ENCODE assay signal across 9 cellular contexts in the genomic region with DNA sequence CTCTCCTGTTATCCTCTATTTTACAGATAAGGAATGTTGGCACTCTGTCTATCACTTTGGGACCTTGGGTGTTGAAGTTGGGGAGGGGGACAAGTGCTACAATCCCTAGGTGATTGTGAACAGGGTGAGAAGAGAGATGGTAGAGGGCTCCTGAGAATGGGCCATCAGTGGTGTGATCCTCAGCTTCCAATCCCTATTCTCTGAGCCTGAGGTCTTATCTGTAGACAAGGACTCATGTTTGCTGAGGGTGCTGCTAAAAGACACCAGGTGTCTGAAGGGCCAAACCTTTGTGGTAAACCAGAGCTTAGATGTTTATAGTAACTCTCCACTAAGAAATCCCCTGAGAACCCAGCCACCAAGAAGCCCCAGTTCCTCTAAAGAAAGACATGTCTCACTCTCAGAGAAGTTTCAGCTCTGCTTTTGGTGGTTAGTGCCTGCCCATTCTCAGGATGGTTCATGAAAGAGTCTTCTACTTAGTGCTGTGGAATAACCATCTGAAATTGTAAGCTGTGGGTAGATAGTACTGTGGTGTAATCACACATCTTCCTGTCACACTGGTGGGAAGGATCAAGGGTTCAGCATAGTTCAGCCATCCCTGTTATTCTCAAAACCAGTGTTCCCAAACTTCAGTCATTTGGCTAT. TPM values are rescaled to one million over a fixed set of nuclear protein-coding genes. Genes with fewer than 3 reads are reported as not detected.
DNase-seq lines count a peak whose midpoint lies in the region; ATAC-seq and TF ChIP-seq lines count a peak whose summit lies in the region.
"Had no signal": no experiment of that assay in that cellular context is flagged by ENCODE, and none has a peak within 500 bp of the region (broad histone marks: within the 10 kb centered on the region; RNA-seq: fewer than 3 reads in every experiment).

No MANE protein-coding gene starts in this region.

- peaks cover 0 to 5% of the 10 kb centered on the region in 2 donors for H3K36me3 Mint-ChIP-seq in naive B cell

- H3K27me3 ChIP-seq in left ventricle myocardium inferior (ENCODE audit: low read depth) = no peaks in the 10 kb centered on the region

- ATAC-seq in activated CD4-positive, CD25-positive, alpha-beta regulatory T cell treated with anti-CD3 and anti-CD28 coated beads, Interleukin-2, amount 50 U/mL, for 24 hours = peak; percentile 63 to 65
- ATAC-seq in GM21717 (IDR thresholded peaks at IDR 0.05; ENCODE audit: unreplicated experiment) (peak; percentile 93), HG03558 (IDR thresholded peaks at IDR 0.05; ENCODE audit: extremely low read depth, unreplicated experiment) (peak; percentile 71), naive B cell (ENCODE audit: low read depth in 2 of 2) (peak; percentile 85 to 86)

- peaks cover 65 to 96% (median 81%) of the 10 kb centered on the region in 3 donors for H3K4me1 Mint-ChIP-seq in naive B cell

- H3K4me3 Mint-ChIP-seq in naive B cell = peak overlapping the region; percentile 67 to 92 (median 79)

- DNase-seq in activated CD4-positive, CD25-positive, alpha-beta regulatory T cell treated with anti-CD3 and anti-CD28 coated beads, Interleukin-2, amount 50 U/mL, for 72 hours = no peak
- DNase-seq in naive B cell = peak; percentile 85
- DNase-seq in mesenteric fat pad (ENCODE audit: low spot score) = no peak
- DNase-seq in activated CD8-positive, alpha-beta memory T cell treated with anti-CD3 and anti-CD28 coated beads for 24 hours = no peak
- DNase-seq in left ventricle myocardium inferior = no peak
- DNase-seq: OCI-M1 had no signal

- no peaks in the 10 kb centered on the region for H3K27me3 Mint-ChIP-seq in naive B cell

- no peak overlapping the region for H3K27ac ChIP-seq in left ventricle myocardium inferior (replicated peaks)

- peak overlapping the region; percentile 97 to 99 (median 98) for H3K27ac Mint-ChIP-seq in naive B cell

- no peaks in the 10 kb centered on the region for H3K36me3 ChIP-seq in left ventricle myocardium inferior

- peaks cover 4% of the 10 kb centered on the region for H3K9me3 ChIP-seq in left ventricle myocardium inferior (replicated peaks)

- intact Hi-C loops in left ventricle myocardium inferior (cut with micrococcal nuclease) = no loop called here

- H3K9me3 Mint-ChIP-seq in naive B cell = peaks cover 0 to 4% (median 2%) of the 10 kb centered on the region in 7 donors

- H3K4me1 ChIP-seq in left ventricle myocardium inferior = peaks cover 15% of the 10 kb centered on the region

- no peak overlapping the region for H3K4me3 ChIP-seq in left ventricle myocardium inferior

- TF ChIP-seq CTCF in left ventricle myocardium inferior (IDR thresholded peaks at IDR 0.05; ENCODE audit: borderline replicate concordance) = no peak

RNA-seq across cellular contexts. Expression of a gene that starts 58.2 kb away (rescaled TPM):
- not detected for polyA plus RNA-seq in naive B cell (ENCODE audit: low read depth in 6 of 6)
- 0.93 TPM for total RNA-seq in mesenteric fat pad
- 10.1 TPM for total RNA-seq in left ventricle myocardium inferior
